In genomic region chr5:112012112-112012511, GRCh38 we compare ENCODE assay signal across 19 cellular contexts.
A peak's percentile ranks its signal among the peaks of the same experiment; 100 is the strongest.
DNase-seq lines count a peak whose midpoint lies in the region; ATAC-seq and TF ChIP-seq lines count a peak whose summit lies in the region.
"Had no signal": no experiment of that assay in that cellular context is flagged by ENCODE, and none has a peak within 500 bp of the region (broad histone marks: within the 10 kb centered on the region; RNA-seq: fewer than 3 reads in every experiment).

No MANE protein-coding gene starts in this region.

- H2BK20ac ChIP-seq in IMR-90 (ENCODE audit: low read depth, low read length): peak overlapping the region; percentile 71

- DNase-seq in AG08395 (ENCODE audit: low spot score): peak; percentile 4
- peak; percentile 72 for DNase-seq in IMR-90
- DNase-seq in astrocyte of the spinal cord (ENCODE audit: low read depth, low spot score): peak; percentile 22
- no peak for DNase-seq in hepatocyte (ENCODE audit: low spot score)
- DNase-seq in OCI-LY7 (ENCODE audit: low spot score): no peak
- no peak for DNase-seq in activated CD4-positive, alpha-beta T cell treated with anti-CD3 and anti-CD28 coated beads, Interleukin-2, amount 50 U/mL, for 48 hours
- DNase-seq: activated CD4-positive, alpha-beta memory T cell treated with anti-CD3 and anti-CD28 coated beads for 36 hours; activated naive CD8-positive, alpha-beta T cell treated with anti-CD3 and anti-CD28 coated beads, Interleukin-2, amount 50 U/mL, for 24 hours; GF-D8; GOT3; islet precursor cell; MM.1S; NCI-H2081; NCI-H526; sigmoid colon had no signal

- peak overlapping the region; percentile 81 for H4K5ac ChIP-seq in IMR-90 (ENCODE audit: low read depth, low read length)

- TF ChIP-seq CTCF in IMR-90 (conservative IDR thresholded peaks at IDR 0.05; ENCODE audit: low read depth, low read length) (no peak), astrocyte of the spinal cord (IDR thresholded peaks at IDR 0.05; ENCODE audit: low read depth, low read length) (no peak), hepatocyte (IDR thresholded peaks at IDR 0.05; ENCODE audit: poor library complexity) (no peak), OCI-LY7 (conservative IDR thresholded peaks at IDR 0.05; ENCODE audit: low read length) (no peak)

- no peaks in the 10 kb centered on the region for H3K9me3 ChIP-seq in IMR-90 (ENCODE audit: control insufficient read depth, insufficient read depth, low read length)
- no peaks in the 10 kb centered on the region for H3K9me3 ChIP-seq in hepatocyte (ENCODE audit: low read depth)
- no peaks in the 10 kb centered on the region for H3K9me3 ChIP-seq in OCI-LY7 (ENCODE audit: low read length)
- H3K9me3 ChIP-seq: sigmoid colon, suprapubic skin had no signal

- POLR2A ChIA-PET in IMR-90 (lab: Charles Lee; ENCODE audit: unreplicated experiment): no interaction called here
- POLR2A ChIA-PET in OCI-LY7 (lab: Charles Lee): no interaction called here

- H2AFZ ChIP-seq in IMR-90 (replicated peaks; ENCODE audit: low read length, poor library complexity) (no peak overlapping the region), hepatocyte (no peak overlapping the region), OCI-LY7 (ENCODE audit: low read length) (no peak overlapping the region)
- H2AFZ ChIP-seq: neural progenitor cell had no signal

- no peak overlapping the region; the same call in 1 of the 2 replicates for H3K56ac ChIP-seq in IMR-90 (ENCODE audit: extremely low read depth, insufficient read depth, low read length)

- peaks cover 7% of the 10 kb centered on the region for H3K9me1 ChIP-seq in IMR-90 (ENCODE audit: insufficient read depth, low read length)

- dilution Hi-C loops in IMR-90 (cut with HindIII; ENCODE audit: low sequenced_read_pairs, unreplicated experiment): no loop called here

- H2BK15ac ChIP-seq in IMR-90 (ENCODE audit: low read depth, low read length): 0 out of 3 replicates have a peak overlapping the region, but pooled peaks have one; percentile 88

- H3K23ac ChIP-seq in IMR-90 (ENCODE audit: low read depth, low read length): no peak overlapping the region

- H3K9me2 ChIP-seq in hepatocyte (replicated peaks; ENCODE audit: insufficient read depth): no peaks in the 10 kb centered on the region
- H3K9me2 ChIP-seq in OCI-LY7 (ENCODE audit: insufficient read depth, low read length): no peaks in the 10 kb centered on the region

- peak overlapping the region; percentile 90; the same call in 1 of the 2 replicates for H3K18ac ChIP-seq in IMR-90 (ENCODE audit: low read depth, low read length)

- no peak overlapping the region for H2AK9ac ChIP-seq in IMR-90 (replicated peaks; ENCODE audit: low read depth, low read length, poor library complexity)

- intact Hi-C loops in IMR-90 (cut with micrococcal nuclease) (no loop called here), OCI-LY7 (cut with micrococcal nuclease; ENCODE audit: unreplicated experiment) (no loop called here)

- H4K91ac ChIP-seq in IMR-90 (ENCODE audit: insufficient read depth, low read depth, low read length): peak overlapping the region; percentile 68; the same call in 1 of the 2 replicates

- ATAC-seq in IMR-90 (ENCODE audit: low read depth) (peak; percentile 27; the same call in 1 of the 2 replicates), GM18907 (IDR thresholded peaks at IDR 0.05; ENCODE audit: unreplicated experiment) (no peak), HG03108 (IDR thresholded peaks at IDR 0.05; ENCODE audit: unreplicated experiment) (no peak)
- ATAC-seq: activated naive CD8-positive, alpha-beta T cell treated with anti-CD3 and anti-CD28 coated beads, Interleukin-2, amount 50 U/mL, for 24 hours had no signal

- H3K27me3 ChIP-seq in IMR-90 (ENCODE audit: control insufficient read depth, insufficient read depth, low read length) (no peaks in the 10 kb centered on the region), hepatocyte (no peaks in the 10 kb centered on the region)
- H3K27me3 ChIP-seq: neural progenitor cell, sigmoid colon, suprapubic skin had no signal

- H3K79me2 ChIP-seq in hepatocyte: no peaks in the 10 kb centered on the region
- no peaks in the 10 kb centered on the region for H3K79me2 ChIP-seq in OCI-LY7 (ENCODE audit: insufficient read depth, low read depth, low read length)

- BruUV-seq in IMR-90 (replicated peaks; lab: Mats Ljungman, UMichigan) (no TSS peak), OCI-LY7 (replicated peaks; lab: Mats Ljungman, UMichigan) (no TSS peak)

- no peak overlapping the region for H3K14ac ChIP-seq in IMR-90 (replicated peaks; ENCODE audit: low read depth, low read length)

- no peak for TF ChIP-seq POLR2A in IMR-90 (IDR thresholded peaks at IDR 0.05; ENCODE audit: low read depth, low read length)

- no peak overlapping the region for H2AK5ac ChIP-seq in IMR-90 (ENCODE audit: low read depth, low read length)

- H4K8ac ChIP-seq in IMR-90 (ENCODE audit: low read depth in 2 of 2, low read length in 2 of 2): peak overlapping the region; percentile 28 to 59; a peak in 2 of 4 replicates

- TF ChIP-seq RAD21 in IMR-90 (IDR thresholded peaks at IDR 0.05; ENCODE audit: low read length): no peak

- peak overlapping the region; percentile 55; the same call in 1 of the 2 replicates for H3K4me2 ChIP-seq in IMR-90 (ENCODE audit: low read depth, low read length)
- H3K4me2 ChIP-seq in hepatocyte: no peak overlapping the region
- no peak overlapping the region for H3K4me2 ChIP-seq in OCI-LY7 (ENCODE audit: low read length)
- H3K4me2 ChIP-seq: neural progenitor cell had no signal

- no peak overlapping the region for H3K27ac ChIP-seq in IMR-90 (ENCODE audit: insufficient read depth, low read length)
- peak overlapping the region; percentile 24 for H3K27ac ChIP-seq in hepatocyte
- H3K27ac ChIP-seq in OCI-LY7 (ENCODE audit: low read depth, low read length, poor library complexity, severe bottlenecking): no peak overlapping the region
- H3K27ac ChIP-seq: neural progenitor cell, suprapubic skin had no signal

- H4K20me1 ChIP-seq in IMR-90 (ENCODE audit: insufficient read depth, low read length): no peaks in the 10 kb centered on the region
- H4K20me1 ChIP-seq in hepatocyte (ENCODE audit: insufficient read depth, poor library complexity, severe bottlenecking): no peaks in the 10 kb centered on the region
- H4K20me1 ChIP-seq in OCI-LY7 (ENCODE audit: insufficient read depth, low read length): no peaks in the 10 kb centered on the region

- H3K9ac ChIP-seq in IMR-90 (ENCODE audit: low read depth, low read length): no peak overlapping the region; the same call in 1 of the 2 replicates
- H3K9ac ChIP-seq: neural progenitor cell had no signal

- H3K79me1 ChIP-seq in IMR-90 (ENCODE audit: low read depth in 1 of 2, low read length in 2 of 2): no peaks in the 10 kb centered on the region

- no CpG with 5 or more reads among the region's 1 CpG for WGBS in IMR-90 (ENCODE audit: extremely low coverage in 2 of 2, insufficient read length in 1 of 2), 2 experiments
- 30% methylated on average over 1 of the region's 1 CpG for WGBS in hepatocyte (ENCODE audit: low lambda C conversion rate, missing lambda C conversion rate)

- peak overlapping the region; percentile 58 for H2BK120ac ChIP-seq in IMR-90 (ENCODE audit: low read depth, low read length)

- H3K36me3 ChIP-seq in IMR-90 (ENCODE audit: control insufficient read depth, insufficient read depth, low read length) (no peaks in the 10 kb centered on the region), hepatocyte (replicated peaks; ENCODE audit: insufficient read depth, low read depth) (no peaks in the 10 kb centered on the region), OCI-LY7 (ENCODE audit: insufficient read depth, low read length) (no peaks in the 10 kb centered on the region)
- H3K36me3 ChIP-seq: neural progenitor cell, sigmoid colon, suprapubic skin had no signal

- in situ Hi-C loops in IMR-90 (cut with MboI; ENCODE audit: low sequenced_read_pairs) (no loop called here), astrocyte of the spinal cord (cut with HindIII; ENCODE audit: low sequenced_read_pairs) (no loop called here)

- peak overlapping the region; percentile 60 for H2BK5ac ChIP-seq in IMR-90 (ENCODE audit: low read depth, low read length, poor library complexity, severe bottlenecking)

- H3K4me1 ChIP-seq in IMR-90 (ENCODE audit: control insufficient read depth, insufficient read depth, low read length) (peaks cover 7% of the 10 kb centered on the region), hepatocyte (ENCODE audit: insufficient read depth) (peaks cover 8% of the 10 kb centered on the region), OCI-LY7 (ENCODE audit: insufficient read depth, low read length, poor library complexity, severe bottlenecking) (no peaks in the 10 kb centered on the region)

- H3K4ac ChIP-seq in IMR-90 (ENCODE audit: low read depth, low read length): peak overlapping the region; percentile 19; the same call in 1 of the 2 replicates

- no peak overlapping the region for H3K4me3 ChIP-seq in IMR-90 (ENCODE audit: insufficient read depth, low read depth, low read length)
- H3K4me3 ChIP-seq in astrocyte of the spinal cord (ENCODE audit: low read depth, low read length): no peak overlapping the region
- no peak overlapping the region for H3K4me3 ChIP-seq in hepatocyte
- no peak overlapping the region for H3K4me3 ChIP-seq in OCI-LY7 (ENCODE audit: low read depth, low read length, poor library complexity, severe bottlenecking)
- H3K4me3 ChIP-seq: neural progenitor cell, sigmoid colon, suprapubic skin had no signal

- CTCF ChIA-PET in IMR-90 (lab: Yijun Ruan, JAX) (no interaction called here), OCI-LY7 (lab: Charles Lee; ENCODE audit: unreplicated experiment) (no interaction called here)

TF ChIP-seq in IMR-90, 13 proteins besides CTCF, POLR2A, EP300 and RAD21:
- TF ChIP-seq USF2 (IDR thresholded peaks at IDR 0.05; ENCODE audit: low read depth, low read length): no peak
- no peak for TF ChIP-seq RFX5 (IDR thresholded peaks at IDR 0.05; ENCODE audit: low read depth, low read length)
- TF ChIP-seq MAFK (IDR thresholded peaks at IDR 0.05; ENCODE audit: low read depth, low read length): no peak
- no peak for TF ChIP-seq MXI1 (IDR thresholded peaks at IDR 0.05; ENCODE audit: borderline replicate concordance, low read depth, low read length)
- TF ChIP-seq CHD1 (IDR thresholded peaks at IDR 0.05; ENCODE audit: low read depth, low read length): no peak

Comparison
In these comparisons a context has a peak if more than half of its experiments do, and no peak if none do; other contexts are left out.
1. DNase-seq: peak in AG08395 (single experiment), IMR-90 (single experiment) and astrocyte of the spinal cord (single experiment); none in hepatocyte (single experiment), OCI-LY7 (single experiment) and activated CD4-positive, alpha-beta T cell treated with anti-CD3 and anti-CD28 coated beads, Interleukin-2, amount 50 U/mL, for 48 hours (0 of 2).